20 cellular contexts compared by ENCODE assay signal in the genomic region with DNA sequence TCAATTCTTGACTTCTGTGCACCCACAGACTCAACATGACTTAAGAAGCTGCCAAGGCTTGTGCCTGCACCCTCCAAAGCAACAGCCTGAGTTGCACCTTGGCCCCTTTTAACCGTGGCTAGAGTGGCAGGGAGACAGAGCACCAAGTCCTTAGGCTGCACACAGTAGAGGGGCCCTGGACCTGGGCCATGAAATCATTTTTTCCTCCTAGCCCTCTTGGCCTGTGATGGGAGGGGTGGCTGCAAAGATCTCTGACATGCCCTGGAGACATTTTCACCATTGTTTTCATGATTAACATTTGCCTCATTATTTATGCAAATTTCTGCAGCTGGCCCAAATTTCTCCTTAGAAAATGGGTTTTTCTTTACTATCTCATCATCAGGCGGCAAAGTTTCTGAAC.
DNase-seq lines count a peak whose midpoint lies in the region; ATAC-seq and TF ChIP-seq lines count a peak whose summit lies in the region.
"Had no signal": no experiment of that assay in that cellular context is flagged by ENCODE, and none has a peak within 500 bp of the region (broad histone marks: within the 10 kb centered on the region; RNA-seq: fewer than 3 reads in every experiment).

No MANE protein-coding gene starts in this region.

- no peak overlapping the region for H3K4ac ChIP-seq in mesendoderm (ENCODE audit: low read depth, low read length)

- POLR2A ChIA-PET in HEK293 (lab: Yijun Ruan, JAX) = no interaction called here

- H3K23ac ChIP-seq in mesendoderm (ENCODE audit: low read length) = no peak overlapping the region

- no peaks in the 10 kb centered on the region for H3K79me1 ChIP-seq in mesendoderm (ENCODE audit: low read length)

- no peak for ATAC-seq in GM21381 (IDR thresholded peaks at IDR 0.05; ENCODE audit: unreplicated experiment)
- ATAC-seq: CD8-positive, alpha-beta T cell; GM12878 had no signal

- CTCF ChIA-PET in HEK293 (lab: Yijun Ruan, JAX) = no interaction called here

- DNase-seq in mesendoderm (peak; percentile 15), NCI-H69 (lab: John Stamatoyannopoulos, UW) (no peak), DMS114 treated with DMSO at 0.1 percent for 48 hours (lab: John Stamatoyannopoulos, UW; ENCODE audit: unreplicated experiment) (no peak)
- DNase-seq: 8988T; AML-193; Caco-2; Calu3; CD4-positive, alpha-beta T cell; CD8-positive, alpha-beta T cell; DMS153; DMS53; DMS79; DND-41; EL; GDM1 had no signal

- H3K4me1 ChIP-seq in HEK293 (ENCODE audit: control insufficient read depth, insufficient read depth, low read length) = no peaks in the 10 kb centered on the region
- H3K4me1 ChIP-seq in mesendoderm (ENCODE audit: control insufficient read depth, low read depth, low read length) = no peaks in the 10 kb centered on the region
- H3K4me1 ChIP-seq: BLaER1 treated with 17β-estradiol and CSF1 and Interleukin-3, amounts not matched to agents 10 nM and 100 nM; Caco-2 had no signal

- no peak overlapping the region for H3K18ac ChIP-seq in mesendoderm (ENCODE audit: low read length)

- TF ChIP-seq CTCF in HEK293 (tag by site-specific recombination; IDR thresholded peaks at IDR 0.05) = no peak

- H3K4me3 ChIP-seq in HEK293 (ENCODE audit: low read depth, low read length) = no peak overlapping the region
- H3K4me3 ChIP-seq in mesendoderm (ENCODE audit: low read length) = no peak overlapping the region
- H3K4me3 ChIP-seq: BLaER1 treated with 17β-estradiol and CSF1 and Interleukin-3, amounts not matched to agents 10 nM and 100 nM; GM12878 had no signal

- no CpG with 5 or more reads among the region's 2 CpGs for WGBS in mesendoderm (ENCODE audit: extremely low coverage, insufficient coverage, low lambda C conversion rate)

- no peak overlapping the region for H3K4me2 ChIP-seq in mesendoderm (ENCODE audit: low read length)
- H3K4me2 ChIP-seq: BLaER1 treated with 17β-estradiol and CSF1 and Interleukin-3, amounts not matched to agents 10 nM and 100 nM had no signal

- H3K9me3 ChIP-seq in HEK293 (ENCODE audit: control insufficient read depth, insufficient read depth, low read depth, low read length) = no peaks in the 10 kb centered on the region
- H3K9me3 ChIP-seq: Caco-2 had no signal

- no peak overlapping the region for H3K9ac ChIP-seq in mesendoderm (ENCODE audit: low read length)
- H3K9ac ChIP-seq: BLaER1 treated with 17β-estradiol and CSF1 and Interleukin-3, amounts not matched to agents 10 nM and 100 nM had no signal

- H3K56ac ChIP-seq in mesendoderm (ENCODE audit: low read length) = no peak overlapping the region

- no peak overlapping the region for H2BK5ac ChIP-seq in mesendoderm (ENCODE audit: low read length)

- no peaks in the 10 kb centered on the region for H3K79me2 ChIP-seq in mesendoderm (ENCODE audit: control insufficient read depth, insufficient read depth, low read length)

- no peak overlapping the region for H4K8ac ChIP-seq in mesendoderm (ENCODE audit: low read depth, low read length)

- H3K36me3 ChIP-seq in HEK293 (ENCODE audit: control insufficient read depth in 2 of 2, insufficient read depth in 1 of 2, low read length in 2 of 2) = no peaks in the 10 kb centered on the region
- no peaks in the 10 kb centered on the region for H3K36me3 ChIP-seq in mesendoderm (ENCODE audit: control insufficient read depth, insufficient read depth, low read length)
- H3K36me3 ChIP-seq: BLaER1 treated with 17β-estradiol and CSF1 and Interleukin-3, amounts not matched to agents 10 nM and 100 nM had no signal

- no peak overlapping the region for H2AK5ac ChIP-seq in mesendoderm (ENCODE audit: low read length)

- no peak overlapping the region for H2BK120ac ChIP-seq in mesendoderm (ENCODE audit: low read depth, low read length)

- H3K27me3 ChIP-seq in mesendoderm (ENCODE audit: insufficient read depth, low read length, poor library complexity) = no peaks in the 10 kb centered on the region
- H3K27me3 ChIP-seq: BLaER1 treated with 17β-estradiol and CSF1 and Interleukin-3, amounts not matched to agents 10 nM and 100 nM had no signal

- H3K27ac ChIP-seq in HEK293 (ENCODE audit: extremely low read depth, low read depth, low read length) (no peak overlapping the region), mesendoderm (ENCODE audit: low read depth, low read length) (no peak overlapping the region)
- H3K27ac ChIP-seq: BLaER1 treated with 17β-estradiol and CSF1 and Interleukin-3, amounts not matched to agents 10 nM and 100 nM; C4-2B had no signal

- H2BK15ac ChIP-seq in mesendoderm (replicated peaks; ENCODE audit: low read depth) = no peak overlapping the region

- no peak overlapping the region for H4K5ac ChIP-seq in mesendoderm (ENCODE audit: low read length)

TF ChIP-seq in HEK293, 187 proteins besides CTCF, POLR2A, EP300 and RAD21:
- TF ChIP-seq ZNF211 (tag by site-specific recombination; IDR thresholded peaks at IDR 0.05; ENCODE audit: low read depth) (no peak), ZNF585B (tag by site-specific recombination; IDR thresholded peaks at IDR 0.05) (peak; percentile 79), TRIM28 (IDR thresholded peaks at IDR 0.05; ENCODE audit: borderline replicate concordance, low read length) (peak; percentile 67; the same call in 1 of the 2 replicates), SETDB1 (IDR thresholded peaks at IDR 0.05; ENCODE audit: insufficient read length, low read length) (peak; percentile 77)
